In the genomic region with DNA sequence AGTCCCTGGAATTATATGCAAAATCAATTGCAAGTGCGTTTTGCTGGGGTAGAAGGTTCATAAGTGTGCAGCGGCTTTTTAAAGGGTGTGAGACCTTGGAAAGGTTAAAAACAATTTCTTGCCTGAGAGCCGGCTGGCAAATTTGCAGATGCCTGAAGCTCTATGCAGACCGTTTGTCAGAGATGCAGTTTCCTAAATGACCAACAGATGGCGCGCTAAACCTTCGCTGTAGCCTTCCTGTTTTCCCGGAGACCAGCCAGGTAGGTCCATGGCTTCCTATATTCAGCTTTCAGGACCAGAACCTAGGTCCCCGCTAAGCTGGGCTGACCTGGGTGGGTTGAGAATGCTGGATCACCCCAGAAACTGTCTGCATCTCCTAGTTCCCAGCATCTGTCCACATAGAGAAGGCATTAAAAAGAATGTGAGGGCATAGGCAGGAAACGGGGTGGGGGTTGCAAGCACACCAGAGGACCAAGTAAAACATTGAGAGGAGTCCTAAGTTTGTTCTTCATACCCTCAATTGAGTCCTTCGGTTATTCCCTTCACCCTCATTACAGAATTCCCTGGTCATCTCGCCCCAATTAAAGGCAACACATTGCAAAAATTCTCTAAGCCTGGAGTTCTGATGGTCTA, we compare ENCODE assay signal across 1 cellular context.
TF ChIP-seq lines count a peak whose summit lies in the region.

No MANE protein-coding gene starts in this region.

TF ChIP-seq in K562, 482 proteins besides CTCF, POLR2A, EP300 and RAD21 (continued from another document):
- TF ChIP-seq SPI1 (IDR thresholded peaks at IDR 0.05; ENCODE audit: borderline replicate concordance, low read depth, low read length) (peak; percentile 65), HCFC1 (IDR thresholded peaks at IDR 0.05; ENCODE audit: low read depth, low read length) (no peak), CBX8 (IDR thresholded peaks at IDR 0.05; ENCODE audit: borderline replicate concordance, extremely low read depth, low read depth, low read length, poor library complexity, severe bottlenecking) (no peak)
